ENCODE assay signal across 35 cellular contexts in the genomic region with DNA sequence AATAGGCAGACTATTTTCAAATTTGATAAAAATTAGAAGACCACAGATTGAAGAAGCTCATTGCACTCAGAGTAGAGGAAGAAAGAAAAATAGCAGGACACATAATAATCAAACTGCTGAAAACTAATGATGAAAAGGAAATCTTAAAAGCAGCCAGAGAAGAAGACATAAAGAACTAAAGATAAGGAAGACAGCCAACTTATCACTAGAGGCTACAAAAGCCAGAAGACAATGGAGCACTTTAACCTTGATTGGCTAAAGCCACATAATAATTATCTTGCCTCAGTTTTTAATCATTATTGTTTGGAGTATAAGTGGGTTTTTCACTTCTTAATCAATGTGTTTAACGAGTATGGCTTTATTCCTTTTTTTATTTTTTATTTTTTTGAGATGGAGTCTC.
"Had no signal": no experiment of that assay in that cellular context is flagged by ENCODE, and none has a peak within 500 bp of the region (broad histone marks: within the 10 kb centered on the region; RNA-seq: fewer than 3 reads in every experiment).

No MANE protein-coding gene starts in this region.

- DNase-seq: Karpas-422, Kasumi-1, MG63, MM.1S, MV-4-11, NCI-H1048, NCI-H1092, NCI-H1092 treated with DMSO at 0.1 percent for 48 hours, NCI-H1105, NCI-H1105 treated with DMSO at 0.1 percent for 48 hours, NCI-H1417, NCI-H1417 treated with DMSO at 0.1 percent for 48 hours, NCI-H1436, NCI-H1436 treated with DMSO at 0.1 percent for 48 hours, NCI-H146, NCI-H1694, NCI-H1694 treated with DMSO at 0.1 percent for 48 hours, NCI-H187, NCI-H187 treated with DMSO at 0.1 percent for 48 hours, NCI-H1930, NCI-H2029, NCI-H2029 treated with DMSO at 0.1 percent for 48 hours, NCI-H2081, NCI-H2081 treated with DMSO at 0.1 percent for 48 hours, NCI-H2171, NCI-H2171 treated with DMSO at 0.1 percent for 48 hours, NCI-H2227 treated with DMSO at 0.1 percent for 48 hours, NCI-H226, NCI-H345, NCI-H446, NCI-H446 treated with DMSO at 0.1 percent for 48 hours, NCI-H510A, NCI-H510A treated with DMSO at 0.1 percent for 48 hours, NCI-H524, NCI-H524 treated with DMSO at 0.1 percent for 48 hours had no signal

- H3K27me3 ChIP-seq: MG63 had no signal

- H3K4me3 ChIP-seq: MG63 had no signal

- H3K36me3 ChIP-seq: MG63 had no signal

- H3K9me3 ChIP-seq: MG63 had no signal
